In genomic region chr18:79353238-79353637, GRCh38 we compare ENCODE assay signal across 2 cellular contexts.
TF ChIP-seq lines count a peak whose summit lies in the region.

No MANE protein-coding gene starts in this region.

TF ChIP-seq in HEK293T, 16 proteins besides CTCF, POLR2A, EP300 and RAD21 (continued from another document):
- TF ChIP-seq PKNOX1 (IDR thresholded peaks at IDR 0.05), result no peak
- TF ChIP-seq FOXA1 (IDR thresholded peaks at IDR 0.05), result no peak
- TF ChIP-seq FOXK2 (IDR thresholded peaks at IDR 0.05), result no peak
TF ChIP-seq in HEK293T: peak in this region for 0.

TF ChIP-seq in K562, 482 proteins besides CTCF, POLR2A, EP300 and RAD21 (continued from another document):
- TF ChIP-seq DLX4 (CRISPR knock-in tag; IDR thresholded peaks at IDR 0.05), result no peak
- TF ChIP-seq HSF4 (CRISPR knock-in tag; IDR thresholded peaks at IDR 0.05; ENCODE audit: borderline replicate concordance), result no peak
- TF ChIP-seq STAG1 (CRISPR knock-in tag; IDR thresholded peaks at IDR 0.05; ENCODE audit: borderline replicate concordance), result no peak
- no peak for TF ChIP-seq ZBTB33 (CRISPR knock-in tag; IDR thresholded peaks at IDR 0.05)
- no peak for TF ChIP-seq CUX1 (CRISPR knock-in tag; IDR thresholded peaks at IDR 0.05)
